In the genomic region with DNA sequence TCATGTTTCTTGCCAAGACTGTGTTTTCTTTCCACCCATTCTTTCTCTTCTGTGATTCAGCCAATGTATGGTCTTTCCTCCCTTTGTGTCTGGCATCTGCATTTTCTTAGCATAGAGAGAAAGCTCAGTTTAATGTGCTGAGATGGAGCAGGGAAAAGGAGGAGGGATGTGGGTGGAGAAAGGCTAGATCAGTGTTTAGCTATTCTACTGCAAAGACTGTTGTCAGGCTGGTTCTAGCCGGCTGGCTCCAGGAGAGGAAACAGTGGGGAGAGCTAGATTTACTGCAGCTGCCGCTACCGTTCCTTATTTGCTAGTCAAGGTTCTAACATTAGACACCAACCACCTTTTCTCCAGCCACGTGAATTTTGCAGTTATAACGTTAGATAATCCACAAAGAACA, we compare ENCODE assay signal across 9 cellular contexts. TPM values are rescaled to one million over a fixed set of nuclear protein-coding genes. Genes with fewer than 3 reads are reported as not detected.
DNase-seq lines count a peak whose midpoint lies in the region; ATAC-seq and TF ChIP-seq lines count a peak whose summit lies in the region.
"Had no signal": no experiment of that assay in that cellular context is flagged by ENCODE, and none has a peak within 500 bp of the region (broad histone marks: within the 10 kb centered on the region; RNA-seq: fewer than 3 reads in every experiment).

No MANE protein-coding gene starts in this region.

- CTCF ChIA-PET in IMR-90 (lab: Yijun Ruan, JAX): interaction anchor here (0.5 to 0.7 kb wide), 2 partner anchors 19 to 218 kb away, joined by 3 read pairs; no protein-coding TSS in a partner anchor
- CTCF ChIA-PET in CD8-positive, alpha-beta memory T cell (lab: Charles Lee): interaction anchor here (1.5 kb wide), 1 partner anchor 149 kb away, joined by 4 read pairs; no protein-coding TSS in a partner anchor

- H3K9ac ChIP-seq in IMR-90 (ENCODE audit: low read depth, low read length): no peak overlapping the region; the same call in 1 of the 2 replicates
- H3K9ac ChIP-seq: KMS-11 had no signal

- no peaks in the 10 kb centered on the region for H3K36me3 ChIP-seq in IMR-90 (ENCODE audit: control insufficient read depth, insufficient read depth, low read length)
- no peaks in the 10 kb centered on the region for H3K36me3 ChIP-seq in psoas muscle (ENCODE audit: insufficient read depth in 1 of 2, low read depth in 1 of 2)
- no peaks in the 10 kb centered on the region for H3K36me3 ChIP-seq in CD8-positive, alpha-beta memory T cell (ENCODE audit: insufficient read depth, low read length)

- no peak overlapping the region for H4K5ac ChIP-seq in IMR-90 (ENCODE audit: low read depth, low read length)

- H2BK5ac ChIP-seq in IMR-90 (ENCODE audit: low read depth, low read length, poor library complexity, severe bottlenecking): no peak overlapping the region

- no peaks in the 10 kb centered on the region for H4K20me1 ChIP-seq in IMR-90 (ENCODE audit: insufficient read depth, low read length)

- no peak overlapping the region for H2AK9ac ChIP-seq in IMR-90 (replicated peaks; ENCODE audit: low read depth, low read length, poor library complexity)

- H3K9me3 ChIP-seq in IMR-90 (ENCODE audit: control insufficient read depth, insufficient read depth, low read length) (no peaks in the 10 kb centered on the region), psoas muscle (no peaks in the 10 kb centered on the region)
- no peaks in the 10 kb centered on the region for H3K9me3 ChIP-seq in CD8-positive, alpha-beta memory T cell (ENCODE audit: low read length)

- ATAC-seq in IMR-90 (ENCODE audit: low read depth): peak; percentile 79
- ATAC-seq in psoas muscle: peak in 3 of 4 donors; percentile 50 to 74 (median 58)
- no peak for ATAC-seq in natural killer cell
- ATAC-seq in GM21423 (IDR thresholded peaks at IDR 0.05; ENCODE audit: unreplicated experiment): no peak
- ATAC-seq in HG03469 (IDR thresholded peaks at IDR 0.05; ENCODE audit: unreplicated experiment): no peak

- no peak overlapping the region for H3K56ac ChIP-seq in IMR-90 (ENCODE audit: extremely low read depth, insufficient read depth, low read length)

- H4K8ac ChIP-seq in IMR-90 (ENCODE audit: low read depth in 2 of 2, low read length in 2 of 2): 0 out of 4 replicates have a peak overlapping the region, but pooled peaks of 1 of the 2 experiments have one; percentile 65

- no peak overlapping the region for H2BK20ac ChIP-seq in IMR-90 (ENCODE audit: low read depth, low read length)

- no peak overlapping the region for H3K14ac ChIP-seq in IMR-90 (replicated peaks; ENCODE audit: low read depth, low read length)

- H2AK5ac ChIP-seq in IMR-90 (ENCODE audit: low read depth, low read length): no peak overlapping the region

- no CpG with 5 or more reads among the region's 5 CpGs for WGBS in IMR-90 (ENCODE audit: extremely low coverage in 2 of 2, insufficient read length in 1 of 2), 2 experiments
- WGBS in psoas muscle, 3 donors: 3 to 5% (median 4%) methylated on average over 5 of the region's 5 CpGs

- dilution Hi-C loops in IMR-90 (cut with HindIII; ENCODE audit: low sequenced_read_pairs, unreplicated experiment): no loop called here

- H3K18ac ChIP-seq in IMR-90 (ENCODE audit: low read depth, low read length): no peak overlapping the region

- H3K36me3 Mint-ChIP-seq in glutamatergic neuron (ENCODE audit: unreplicated experiment) (no peaks in the 10 kb centered on the region), natural killer cell (no peaks in the 10 kb centered on the region)
- peaks cover 0 to 3% (median 0%) of the 10 kb centered on the region in 3 donors for H3K36me3 Mint-ChIP-seq in CD8-positive, alpha-beta memory T cell

- H3K4me1 ChIP-seq in IMR-90 (ENCODE audit: control insufficient read depth, insufficient read depth, low read length): no peaks in the 10 kb centered on the region
- peaks cover 20% of the 10 kb centered on the region for H3K4me1 ChIP-seq in psoas muscle
- peaks cover 9% of the 10 kb centered on the region for H3K4me1 ChIP-seq in CD8-positive, alpha-beta memory T cell (ENCODE audit: insufficient read depth, low read length)

- H3K27me3 ChIP-seq in IMR-90 (ENCODE audit: control insufficient read depth, insufficient read depth, low read length): no peaks in the 10 kb centered on the region; the same call in none of the 2 replicates
- H3K27me3 ChIP-seq in psoas muscle (ENCODE audit: insufficient read depth in 3 of 3, low read length in 2 of 3): no peaks in the 10 kb centered on the region
- H3K27me3 ChIP-seq in CD8-positive, alpha-beta memory T cell (ENCODE audit: insufficient read depth, low read length, poor library complexity, severe bottlenecking): no peaks in the 10 kb centered on the region

- no peaks in the 10 kb centered on the region for H3K9me1 ChIP-seq in IMR-90 (ENCODE audit: insufficient read depth, low read length)

- no peak overlapping the region for H3K4ac ChIP-seq in IMR-90 (ENCODE audit: low read depth, low read length)

- no peak overlapping the region for H2BK15ac ChIP-seq in IMR-90 (ENCODE audit: low read depth, low read length)

- H2BK120ac ChIP-seq in IMR-90 (ENCODE audit: low read depth, low read length): no peak overlapping the region

- peaks cover 27% of the 10 kb centered on the region for H3K4me1 Mint-ChIP-seq in glutamatergic neuron (ENCODE audit: low read depth, unreplicated experiment)
- H3K4me1 Mint-ChIP-seq in natural killer cell: peaks cover 12 to 13% of the 10 kb centered on the region in 2 donors
- peaks cover 8 to 11% (median 8%) of the 10 kb centered on the region in 3 donors for H3K4me1 Mint-ChIP-seq in CD8-positive, alpha-beta memory T cell

- DNase-seq in IMR-90 (peak; percentile 71), SK-N-DZ (ENCODE audit: low spot score) (peak; percentile 67), glutamatergic neuron (peak; percentile 46), psoas muscle (no peak), natural killer cell (no peak)
- no peak for DNase-seq in CD8-positive, alpha-beta memory T cell

- H3K4me3 ChIP-seq in IMR-90 (ENCODE audit: insufficient read depth, low read depth, low read length): no peak overlapping the region
- no peak overlapping the region for H3K4me3 ChIP-seq in psoas muscle
- no peak overlapping the region for H3K4me3 ChIP-seq in CD8-positive, alpha-beta memory T cell (ENCODE audit: low read length)

- POLR2A ChIA-PET in IMR-90 (lab: Charles Lee; ENCODE audit: unreplicated experiment): no interaction called here
- POLR2A ChIA-PET in CD8-positive, alpha-beta memory T cell (lab: Charles Lee): no interaction called here

- no peak overlapping the region for H3K27ac ChIP-seq in IMR-90 (ENCODE audit: insufficient read depth, low read length)
- H3K27ac ChIP-seq in psoas muscle: peak overlapping the region; percentile 73
- no peak overlapping the region for H3K27ac ChIP-seq in CD8-positive, alpha-beta memory T cell (ENCODE audit: low read depth, low read length)
- H3K27ac ChIP-seq: KMS-11 had no signal

- in situ Hi-C loops in IMR-90 (cut with MboI; ENCODE audit: low sequenced_read_pairs): no loop called here

- peak overlapping the region; percentile 30; the same call in 1 of the 2 replicates for H3K4me2 ChIP-seq in IMR-90 (ENCODE audit: low read depth, low read length)
- H3K4me2 ChIP-seq: KMS-11 had no signal

- H2AFZ ChIP-seq in IMR-90 (replicated peaks; ENCODE audit: low read length, poor library complexity): no peak overlapping the region

- peaks cover 4% of the 10 kb centered on the region for H3K9me3 Mint-ChIP-seq in glutamatergic neuron (ENCODE audit: unreplicated experiment)
- no peaks in the 10 kb centered on the region for H3K9me3 Mint-ChIP-seq in natural killer cell
- H3K9me3 Mint-ChIP-seq in CD8-positive, alpha-beta memory T cell: no peaks in the 10 kb centered on the region

- no TSS peak for BruUV-seq in IMR-90 (replicated peaks; lab: Mats Ljungman, UMichigan)

- TF ChIP-seq CTCF in IMR-90 (conservative IDR thresholded peaks at IDR 0.05; ENCODE audit: low read depth, low read length): no peak
- TF ChIP-seq CTCF in glutamatergic neuron (IDR thresholded peaks at IDR 0.05; ENCODE audit: partially characterized antibody, unreplicated experiment): no peak
- TF ChIP-seq CTCF in psoas muscle (IDR thresholded peaks at IDR 0.05): no peak
- TF ChIP-seq CTCF in natural killer cell (IDR thresholded peaks at IDR 0.05): no peak

- H4K91ac ChIP-seq in IMR-90 (ENCODE audit: insufficient read depth, low read depth, low read length): no peak overlapping the region

- intact Hi-C loops in IMR-90 (cut with micrococcal nuclease) (no loop called here), psoas muscle (cut with DNase I) (loop anchor here in 1 of 2 donors (10.0 kb wide), 1 partner anchor 1672 kb away; no protein-coding TSS in a partner anchor), natural killer cell (cut with micrococcal nuclease) (no loop called here)

- H3K27ac Mint-ChIP-seq in glutamatergic neuron (ENCODE audit: unreplicated experiment) (peak overlapping the region; percentile 60), natural killer cell (no peak overlapping the region)
- peak overlapping the region in 2 of 8 donors; percentile 22 to 25 for H3K27ac Mint-ChIP-seq in CD8-positive, alpha-beta memory T cell

- H3K4me3 Mint-ChIP-seq in glutamatergic neuron (ENCODE audit: unreplicated experiment) (peak overlapping the region; percentile 28), natural killer cell (no peak overlapping the region)
- peak overlapping the region in 1 of 7 donors; percentile 11 for H3K4me3 Mint-ChIP-seq in CD8-positive, alpha-beta memory T cell

- TF ChIP-seq RAD21 in IMR-90 (IDR thresholded peaks at IDR 0.05; ENCODE audit: low read length): no peak

- no peak overlapping the region for H3K23ac ChIP-seq in IMR-90 (ENCODE audit: low read depth, low read length)

- no peaks in the 10 kb centered on the region for H3K79me1 ChIP-seq in IMR-90 (ENCODE audit: low read depth in 1 of 2, low read length in 2 of 2)

- no peak for TF ChIP-seq POLR2A in IMR-90 (IDR thresholded peaks at IDR 0.05; ENCODE audit: low read depth, low read length)

- H3K27me3 Mint-ChIP-seq in glutamatergic neuron (ENCODE audit: unreplicated experiment) (no peaks in the 10 kb centered on the region), natural killer cell (ENCODE audit: low read depth in 2 of 2) (peaks cover 7% of the 10 kb centered on the region in 2 donors)
- H3K27me3 Mint-ChIP-seq in CD8-positive, alpha-beta memory T cell: peaks cover 0 to 3% of the 10 kb centered on the region in 2 donors

RNA-seq across cellular contexts. Expression of gene RIMKLB, which starts 5.2 kb away (rescaled TPM):
- total RNA-seq in IMR-90 (2012; rRNA removed) (18.8 and 23.1 TPM in 2 replicates), glutamatergic neuron (ENCODE audit: unreplicated experiment) (55.7 TPM), psoas muscle (10 to 100 TPM in 2 of 4 donors, 1 to 10 TPM in 2; 4.6 to 19.1 (median 11.2) TPM), natural killer cell (10 to 100 TPM; 13.7 to 16.3 (median 15.4) TPM)
- polyA plus RNA-seq in IMR-90 (2012; rRNA removed) (10.1 and 12.5 TPM in 2 replicates), psoas muscle (1 to 10 TPM; 4.8 to 8.1 (median 5.7) TPM)
- 2.7 and 3.3 TPM in 2 replicates for polyA plus RNA-seq in IMR-90 (2012; cell fraction: cytosol; rRNA removed)
- 14.6 and 54.0 TPM in 2 replicates for polyA plus RNA-seq in IMR-90 (2012; cell fraction: nucleus; rRNA removed; ENCODE audit: low replicate concordance)
- 39.0 and 47.7 TPM in 2 replicates for polyA plus RNA-seq in SK-N-DZ (2014; cell fraction: cytosol; rRNA removed)
- polyA plus RNA-seq in SK-N-DZ (2014; cell fraction: nucleus; rRNA removed): 300 and 302 TPM in 2 replicates
- total RNA-seq in CD8-positive, alpha-beta memory T cell: 1 to 10 TPM; 6.1 to 7.9 TPM
- 4.3 TPM for polyA plus RNA-seq in CD8-positive, alpha-beta memory T cell

RNA-seq across cellular contexts. Expression of gene MFAP5, which starts 29.9 kb away (rescaled TPM):
- total RNA-seq in IMR-90 (2012; rRNA removed) (0.56 and 0.90 TPM in 2 replicates), glutamatergic neuron (ENCODE audit: unreplicated experiment) (not detected), psoas muscle (10 to 100 TPM in 3 of 4 donors, 1 to 10 TPM in 1; 3.4 to 27.9 (median 20.7) TPM), natural killer cell (not detected)
- polyA plus RNA-seq in IMR-90 (2012; rRNA removed) (1.5 and 1.9 TPM in 2 replicates), psoas muscle (10 to 100 TPM; 17.4 to 24.5 (median 23.3) TPM)
- 0.67 and 2.0 TPM in 2 replicates for polyA plus RNA-seq in IMR-90 (2012; cell fraction: cytosol; rRNA removed)
- 0.18 and 0.45 TPM in 2 replicates for polyA plus RNA-seq in IMR-90 (2012; cell fraction: nucleus; rRNA removed; ENCODE audit: low replicate concordance)
- not detected in 2 replicates for polyA plus RNA-seq in SK-N-DZ (2014; cell fraction: cytosol; rRNA removed)
- polyA plus RNA-seq in SK-N-DZ (2014; cell fraction: nucleus; rRNA removed): not detected in 2 replicates
- not detected for total RNA-seq in CD8-positive, alpha-beta memory T cell
- not detected for polyA plus RNA-seq in CD8-positive, alpha-beta memory T cell

Comparison
In these comparisons a context has a peak if more than half of its experiments do, and no peak if none do; other contexts are left out.
1. ATAC-seq: peak in IMR-90 (single experiment) and psoas muscle (3 of 4); none in natural killer cell (0 of 3), GM21423 (single experiment) and HG03469 (single experiment).
2. DNase-seq: peak in IMR-90 (single experiment), SK-N-DZ (single experiment) and glutamatergic neuron (single experiment); none in psoas muscle (0 of 2), natural killer cell (single experiment) and CD8-positive, alpha-beta memory T cell (0 of 5).